1 cellular context compared by ENCODE assay signal in the genomic region with DNA sequence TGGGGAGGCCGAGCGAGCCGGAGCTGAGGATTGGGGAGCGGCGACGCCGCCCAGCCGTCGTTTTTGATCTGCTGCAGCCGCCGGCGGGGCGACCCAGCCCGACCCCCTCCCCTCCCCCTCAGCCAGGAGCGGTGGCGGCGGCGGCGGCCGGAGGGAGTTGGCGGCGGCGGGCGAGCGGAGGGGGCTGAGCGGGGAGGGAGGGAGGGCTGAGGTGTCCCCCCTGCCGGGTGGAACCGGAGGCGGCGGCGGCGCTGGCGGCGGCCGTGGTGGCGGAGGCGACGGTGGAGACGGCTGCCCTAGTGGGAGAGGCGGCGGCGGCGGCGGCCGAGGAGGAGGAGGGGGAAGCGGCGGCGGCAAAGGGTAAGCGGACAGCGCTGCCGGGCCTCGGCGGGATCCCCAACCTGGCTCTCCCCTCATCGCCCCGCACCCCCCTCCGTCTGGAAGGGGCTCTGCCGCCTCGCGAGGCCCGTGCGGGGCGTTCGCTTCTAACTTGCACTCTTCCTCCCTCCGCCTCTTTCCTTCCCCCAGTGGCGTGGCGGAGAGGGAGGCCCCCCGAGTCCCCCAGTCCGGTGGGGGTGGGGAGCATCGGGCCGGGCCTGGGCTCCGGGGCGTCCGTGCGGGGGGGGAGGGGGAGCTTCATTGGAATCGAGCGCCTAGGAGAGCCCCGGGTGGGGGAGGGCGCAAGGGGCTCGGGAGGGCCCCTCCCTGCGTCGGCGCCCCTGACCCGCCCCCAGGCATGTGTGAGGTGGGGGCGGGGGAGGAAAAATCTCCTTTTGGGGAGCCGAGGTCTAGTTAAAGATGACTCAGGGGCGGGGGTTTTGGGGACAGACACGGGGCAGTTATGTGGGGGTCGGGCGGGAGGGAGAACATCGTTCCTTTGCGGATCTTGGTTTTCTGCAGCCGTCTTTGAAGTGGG.
TF ChIP-seq lines count a peak whose summit lies in the region.

A gene with protein sequence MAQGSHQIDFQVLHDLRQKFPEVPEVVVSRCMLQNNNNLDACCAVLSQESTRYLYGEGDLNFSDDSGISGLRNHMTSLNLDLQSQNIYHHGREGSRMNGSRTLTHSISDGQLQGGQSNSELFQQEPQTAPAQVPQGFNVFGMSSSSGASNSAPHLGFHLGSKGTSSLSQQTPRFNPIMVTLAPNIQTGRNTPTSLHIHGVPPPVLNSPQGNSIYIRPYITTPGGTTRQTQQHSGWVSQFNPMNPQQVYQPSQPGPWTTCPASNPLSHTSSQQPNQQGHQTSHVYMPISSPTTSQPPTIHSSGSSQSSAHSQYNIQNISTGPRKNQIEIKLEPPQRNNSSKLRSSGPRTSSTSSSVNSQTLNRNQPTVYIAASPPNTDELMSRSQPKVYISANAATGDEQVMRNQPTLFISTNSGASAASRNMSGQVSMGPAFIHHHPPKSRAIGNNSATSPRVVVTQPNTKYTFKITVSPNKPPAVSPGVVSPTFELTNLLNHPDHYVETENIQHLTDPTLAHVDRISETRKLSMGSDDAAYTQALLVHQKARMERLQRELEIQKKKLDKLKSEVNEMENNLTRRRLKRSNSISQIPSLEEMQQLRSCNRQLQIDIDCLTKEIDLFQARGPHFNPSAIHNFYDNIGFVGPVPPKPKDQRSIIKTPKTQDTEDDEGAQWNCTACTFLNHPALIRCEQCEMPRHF (plus strand): TSS at position 57 of the 916 bp plus-strand sequence. CDS start 52,286 bp downstream, outside the sequence.

TF ChIP-seq in HEK293, 187 proteins besides CTCF, POLR2A, EP300 and RAD21 (continued from another document and continues in another):
- TF ChIP-seq, protein P1, sequence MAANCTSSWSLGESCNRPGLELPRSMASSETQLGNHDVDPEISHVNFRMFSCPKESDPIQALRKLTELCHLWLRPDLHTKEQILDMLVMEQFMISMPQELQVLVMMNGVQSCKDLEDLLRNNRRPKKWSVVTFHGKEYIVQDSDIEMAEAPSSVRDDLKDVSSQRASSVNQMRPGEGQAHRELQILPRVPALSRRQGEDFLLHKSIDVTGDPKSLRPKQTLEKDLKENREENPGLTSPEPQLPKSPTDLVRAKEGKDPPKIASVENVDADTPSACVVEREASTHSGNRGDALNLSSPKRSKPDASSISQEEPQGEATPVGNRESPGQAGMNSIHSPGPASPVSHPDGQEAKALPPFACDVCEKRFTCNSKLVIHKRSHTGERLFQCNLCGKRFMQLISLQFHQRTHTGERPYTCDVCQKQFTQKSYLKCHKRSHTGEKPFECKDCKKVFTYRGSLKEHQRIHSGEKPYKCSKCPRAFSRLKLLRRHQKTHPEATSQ (tag by site-specific recombination; IDR thresholded peaks at IDR 0.05): no peak
- TF ChIP-seq ZFHX2 (tag by site-specific recombination; conservative IDR thresholded peaks at IDR 0.05): peak; percentile 4; the same call in 1 of the 2 replicates
- no peak; the same call in 1 of the 2 replicates for TF ChIP-seq KLF1 (tag by site-specific recombination; IDR thresholded peaks at IDR 0.05)
- no peak for TF ChIP-seq ZNF433 (tag by site-specific recombination; IDR thresholded peaks at IDR 0.05; ENCODE audit: low read depth)
- TF ChIP-seq ZNF677 (tag by site-specific recombination; IDR thresholded peaks at IDR 0.05): no peak
- no peak for TF ChIP-seq RBAK (tag by site-specific recombination; IDR thresholded peaks at IDR 0.05)
- TF ChIP-seq, protein P2, sequence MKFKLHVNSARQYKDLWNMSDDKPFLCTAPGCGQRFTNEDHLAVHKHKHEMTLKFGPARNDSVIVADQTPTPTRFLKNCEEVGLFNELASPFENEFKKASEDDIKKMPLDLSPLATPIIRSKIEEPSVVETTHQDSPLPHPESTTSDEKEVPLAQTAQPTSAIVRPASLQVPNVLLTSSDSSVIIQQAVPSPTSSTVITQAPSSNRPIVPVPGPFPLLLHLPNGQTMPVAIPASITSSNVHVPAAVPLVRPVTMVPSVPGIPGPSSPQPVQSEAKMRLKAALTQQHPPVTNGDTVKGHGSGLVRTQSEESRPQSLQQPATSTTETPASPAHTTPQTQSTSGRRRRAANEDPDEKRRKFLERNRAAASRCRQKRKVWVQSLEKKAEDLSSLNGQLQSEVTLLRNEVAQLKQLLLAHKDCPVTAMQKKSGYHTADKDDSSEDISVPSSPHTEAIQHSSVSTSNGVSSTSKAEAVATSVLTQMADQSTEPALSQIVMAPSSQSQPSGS (tag by site-specific recombination; IDR thresholded peaks at IDR 0.05; ENCODE audit: low read depth): no peak
- TF ChIP-seq ZNF292 (tag by site-specific recombination; IDR thresholded peaks at IDR 0.05; ENCODE audit: borderline replicate concordance, low read depth): no peak
- TF ChIP-seq, protein P3, sequence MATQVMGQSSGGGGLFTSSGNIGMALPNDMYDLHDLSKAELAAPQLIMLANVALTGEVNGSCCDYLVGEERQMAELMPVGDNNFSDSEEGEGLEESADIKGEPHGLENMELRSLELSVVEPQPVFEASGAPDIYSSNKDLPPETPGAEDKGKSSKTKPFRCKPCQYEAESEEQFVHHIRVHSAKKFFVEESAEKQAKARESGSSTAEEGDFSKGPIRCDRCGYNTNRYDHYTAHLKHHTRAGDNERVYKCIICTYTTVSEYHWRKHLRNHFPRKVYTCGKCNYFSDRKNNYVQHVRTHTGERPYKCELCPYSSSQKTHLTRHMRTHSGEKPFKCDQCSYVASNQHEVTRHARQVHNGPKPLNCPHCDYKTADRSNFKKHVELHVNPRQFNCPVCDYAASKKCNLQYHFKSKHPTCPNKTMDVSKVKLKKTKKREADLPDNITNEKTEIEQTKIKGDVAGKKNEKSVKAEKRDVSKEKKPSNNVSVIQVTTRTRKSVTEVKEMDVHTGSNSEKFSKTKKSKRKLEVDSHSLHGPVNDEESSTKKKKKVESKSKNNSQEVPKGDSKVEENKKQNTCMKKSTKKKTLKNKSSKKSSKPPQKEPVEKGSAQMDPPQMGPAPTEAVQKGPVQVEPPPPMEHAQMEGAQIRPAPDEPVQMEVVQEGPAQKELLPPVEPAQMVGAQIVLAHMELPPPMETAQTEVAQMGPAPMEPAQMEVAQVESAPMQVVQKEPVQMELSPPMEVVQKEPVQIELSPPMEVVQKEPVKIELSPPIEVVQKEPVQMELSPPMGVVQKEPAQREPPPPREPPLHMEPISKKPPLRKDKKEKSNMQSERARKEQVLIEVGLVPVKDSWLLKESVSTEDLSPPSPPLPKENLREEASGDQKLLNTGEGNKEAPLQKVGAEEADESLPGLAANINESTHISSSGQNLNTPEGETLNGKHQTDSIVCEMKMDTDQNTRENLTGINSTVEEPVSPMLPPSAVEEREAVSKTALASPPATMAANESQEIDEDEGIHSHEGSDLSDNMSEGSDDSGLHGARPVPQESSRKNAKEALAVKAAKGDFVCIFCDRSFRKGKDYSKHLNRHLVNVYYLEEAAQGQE (tag by site-specific recombination; IDR thresholded peaks at IDR 0.05): peak; percentile 55
- no peak for TF ChIP-seq ZNF155 (tag by site-specific recombination; IDR thresholded peaks at IDR 0.05)
- no peak for TF ChIP-seq ZNF416 (tag by site-specific recombination; IDR thresholded peaks at IDR 0.05)
- no peak for TF ChIP-seq ZBTB1 (tag by site-specific recombination; IDR thresholded peaks at IDR 0.05)
- TF ChIP-seq ZNF223 (tag by site-specific recombination; IDR thresholded peaks at IDR 0.05): no peak
- TF ChIP-seq ZNF48 (tag by site-specific recombination; IDR thresholded peaks at IDR 0.05): no peak
- no peak for TF ChIP-seq ZNF133 (tag by site-specific recombination; IDR thresholded peaks at IDR 0.05)
- TF ChIP-seq MYNN (tag by site-specific recombination; IDR thresholded peaks at IDR 0.05; ENCODE audit: borderline replicate concordance): no peak
- TF ChIP-seq FEZF1 (tag by site-specific recombination; IDR thresholded peaks at IDR 0.05): no peak
- TF ChIP-seq ZNF561 (tag by site-specific recombination; IDR thresholded peaks at IDR 0.05; ENCODE audit: borderline replicate concordance): no peak; the same call in 1 of the 2 replicates
- TF ChIP-seq ZSCAN30 (tag by site-specific recombination; IDR thresholded peaks at IDR 0.05): no peak
- TF ChIP-seq, protein P4, sequence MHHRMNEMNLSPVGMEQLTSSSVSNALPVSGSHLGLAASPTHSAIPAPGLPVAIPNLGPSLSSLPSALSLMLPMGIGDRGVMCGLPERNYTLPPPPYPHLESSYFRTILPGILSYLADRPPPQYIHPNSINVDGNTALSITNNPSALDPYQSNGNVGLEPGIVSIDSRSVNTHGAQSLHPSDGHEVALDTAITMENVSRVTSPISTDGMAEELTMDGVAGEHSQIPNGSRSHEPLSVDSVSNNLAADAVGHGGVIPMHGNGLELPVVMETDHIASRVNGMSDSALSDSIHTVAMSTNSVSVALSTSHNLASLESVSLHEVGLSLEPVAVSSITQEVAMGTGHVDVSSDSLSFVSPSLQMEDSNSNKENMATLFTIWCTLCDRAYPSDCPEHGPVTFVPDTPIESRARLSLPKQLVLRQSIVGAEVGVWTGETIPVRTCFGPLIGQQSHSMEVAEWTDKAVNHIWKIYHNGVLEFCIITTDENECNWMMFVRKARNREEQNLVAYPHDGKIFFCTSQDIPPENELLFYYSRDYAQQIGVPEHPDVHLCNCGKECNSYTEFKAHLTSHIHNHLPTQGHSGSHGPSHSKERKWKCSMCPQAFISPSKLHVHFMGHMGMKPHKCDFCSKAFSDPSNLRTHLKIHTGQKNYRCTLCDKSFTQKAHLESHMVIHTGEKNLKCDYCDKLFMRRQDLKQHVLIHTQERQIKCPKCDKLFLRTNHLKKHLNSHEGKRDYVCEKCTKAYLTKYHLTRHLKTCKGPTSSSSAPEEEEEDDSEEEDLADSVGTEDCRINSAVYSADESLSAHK (tag by site-specific recombination; IDR thresholded peaks at IDR 0.05): peak; percentile 20; the same call in 1 of the 2 replicates
- no peak for TF ChIP-seq ZNF768 (tag by site-specific recombination; IDR thresholded peaks at IDR 0.05)
- peak; percentile 79; the same call in 1 of the 2 replicates for TF ChIP-seq GLIS2 (tag by site-specific recombination; IDR thresholded peaks at IDR 0.05)
- TF ChIP-seq ZNF558 (tag by site-specific recombination; IDR thresholded peaks at IDR 0.05): no peak
- peak; percentile 45 for TF ChIP-seq ZXDB (tag by site-specific recombination; IDR thresholded peaks at IDR 0.05)
- TF ChIP-seq, protein P5, sequence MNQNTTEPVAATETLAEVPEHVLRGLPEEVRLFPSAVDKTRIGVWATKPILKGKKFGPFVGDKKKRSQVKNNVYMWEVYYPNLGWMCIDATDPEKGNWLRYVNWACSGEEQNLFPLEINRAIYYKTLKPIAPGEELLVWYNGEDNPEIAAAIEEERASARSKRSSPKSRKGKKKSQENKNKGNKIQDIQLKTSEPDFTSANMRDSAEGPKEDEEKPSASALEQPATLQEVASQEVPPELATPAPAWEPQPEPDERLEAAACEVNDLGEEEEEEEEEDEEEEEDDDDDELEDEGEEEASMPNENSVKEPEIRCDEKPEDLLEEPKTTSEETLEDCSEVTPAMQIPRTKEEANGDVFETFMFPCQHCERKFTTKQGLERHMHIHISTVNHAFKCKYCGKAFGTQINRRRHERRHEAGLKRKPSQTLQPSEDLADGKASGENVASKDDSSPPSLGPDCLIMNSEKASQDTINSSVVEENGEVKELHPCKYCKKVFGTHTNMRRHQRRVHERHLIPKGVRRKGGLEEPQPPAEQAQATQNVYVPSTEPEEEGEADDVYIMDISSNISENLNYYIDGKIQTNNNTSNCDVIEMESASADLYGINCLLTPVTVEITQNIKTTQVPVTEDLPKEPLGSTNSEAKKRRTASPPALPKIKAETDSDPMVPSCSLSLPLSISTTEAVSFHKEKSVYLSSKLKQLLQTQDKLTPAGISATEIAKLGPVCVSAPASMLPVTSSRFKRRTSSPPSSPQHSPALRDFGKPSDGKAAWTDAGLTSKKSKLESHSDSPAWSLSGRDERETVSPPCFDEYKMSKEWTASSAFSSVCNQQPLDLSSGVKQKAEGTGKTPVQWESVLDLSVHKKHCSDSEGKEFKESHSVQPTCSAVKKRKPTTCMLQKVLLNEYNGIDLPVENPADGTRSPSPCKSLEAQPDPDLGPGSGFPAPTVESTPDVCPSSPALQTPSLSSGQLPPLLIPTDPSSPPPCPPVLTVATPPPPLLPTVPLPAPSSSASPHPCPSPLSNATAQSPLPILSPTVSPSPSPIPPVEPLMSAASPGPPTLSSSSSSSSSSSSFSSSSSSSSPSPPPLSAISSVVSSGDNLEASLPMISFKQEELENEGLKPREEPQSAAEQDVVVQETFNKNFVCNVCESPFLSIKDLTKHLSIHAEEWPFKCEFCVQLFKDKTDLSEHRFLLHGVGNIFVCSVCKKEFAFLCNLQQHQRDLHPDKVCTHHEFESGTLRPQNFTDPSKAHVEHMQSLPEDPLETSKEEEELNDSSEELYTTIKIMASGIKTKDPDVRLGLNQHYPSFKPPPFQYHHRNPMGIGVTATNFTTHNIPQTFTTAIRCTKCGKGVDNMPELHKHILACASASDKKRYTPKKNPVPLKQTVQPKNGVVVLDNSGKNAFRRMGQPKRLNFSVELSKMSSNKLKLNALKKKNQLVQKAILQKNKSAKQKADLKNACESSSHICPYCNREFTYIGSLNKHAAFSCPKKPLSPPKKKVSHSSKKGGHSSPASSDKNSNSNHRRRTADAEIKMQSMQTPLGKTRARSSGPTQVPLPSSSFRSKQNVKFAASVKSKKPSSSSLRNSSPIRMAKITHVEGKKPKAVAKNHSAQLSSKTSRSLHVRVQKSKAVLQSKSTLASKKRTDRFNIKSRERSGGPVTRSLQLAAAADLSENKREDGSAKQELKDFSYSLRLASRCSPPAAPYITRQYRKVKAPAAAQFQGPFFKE (tag by site-specific recombination; IDR thresholded peaks at IDR 0.05; ENCODE audit: borderline replicate concordance): no peak
- TF ChIP-seq KLF8 (tag by site-specific recombination; IDR thresholded peaks at IDR 0.05): peak; percentile 63; the same call in 1 of the 2 replicates
- TF ChIP-seq WT1 (tag by site-specific recombination; IDR thresholded peaks at IDR 0.05): no peak
- TF ChIP-seq ZNF776 (tag by site-specific recombination; IDR thresholded peaks at IDR 0.05; ENCODE audit: borderline replicate concordance): no peak
- TF ChIP-seq ZNF701 (tag by site-specific recombination; IDR thresholded peaks at IDR 0.05): no peak
- TF ChIP-seq ZSCAN16 (tag by site-specific recombination; IDR thresholded peaks at IDR 0.05): no peak
- no peak for TF ChIP-seq ZNF132 (tag by site-specific recombination; IDR thresholded peaks at IDR 0.05; ENCODE audit: borderline replicate concordance)
- no peak for TF ChIP-seq ZNF2 (tag by site-specific recombination; IDR thresholded peaks at IDR 0.05)
- TF ChIP-seq ZNF214 (tag by site-specific recombination; IDR thresholded peaks at IDR 0.05; ENCODE audit: borderline replicate concordance): no peak
- no peak for TF ChIP-seq SP2 (tag by site-specific recombination; IDR thresholded peaks at IDR 0.05)
- TF ChIP-seq ZNF747 (tag by site-specific recombination; IDR thresholded peaks at IDR 0.05): no peak
- TF ChIP-seq ZNF23 (tag by site-specific recombination; IDR thresholded peaks at IDR 0.05; ENCODE audit: borderline replicate concordance): no peak
